In the genomic region with DNA sequence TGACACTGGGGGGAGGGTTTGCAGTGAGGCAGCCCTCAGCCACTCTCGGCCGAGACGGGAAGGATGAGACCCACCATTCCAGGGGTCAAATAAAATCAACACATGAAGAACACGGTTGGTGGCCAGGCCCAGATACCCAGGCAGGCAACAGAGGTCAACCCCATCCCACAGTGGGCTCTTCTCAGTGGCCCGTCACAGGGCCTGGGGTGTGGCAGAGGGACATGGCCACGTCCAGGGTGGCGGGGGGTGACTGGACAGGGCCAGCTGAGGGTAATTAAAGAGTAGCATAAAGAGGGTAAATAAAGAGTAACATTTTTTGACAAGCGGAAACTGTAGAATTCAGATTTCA, we compare ENCODE assay signal across 17 cellular contexts.
"Had no signal": no experiment of that assay in that cellular context is flagged by ENCODE, and none has a peak within 500 bp of the region (broad histone marks: within the 10 kb centered on the region; RNA-seq: fewer than 3 reads in every experiment).

No MANE protein-coding gene starts in this region.

- H3K4me3 ChIP-seq: coronary artery, esophagus squamous epithelium, lower lobe of right lung, thyroid gland, uterus had no signal

- H3K27ac ChIP-seq: coronary artery, esophagus squamous epithelium, thyroid gland had no signal

- H3K4me1 ChIP-seq: lower lobe of right lung, uterus had no signal

- ATAC-seq: activated T-cell treated with anti-CD3 and anti-CD28 coated beads, Interleukin-2, amount 50 U/mL, for 4 hours; left cardiac atrium; lower lobe of right lung; stimulated activated naive B cell treated with anti-CD40 and anti-IgM and Interleukin-4, amounts not matched to agents 10 μg/mL and 1 μg/mL and 100 μg/mL, for 72 hours had no signal

- DNase-seq: activated CD4-positive, alpha-beta memory T cell treated with anti-CD3 and anti-CD28 coated beads, Interleukin-2, amount 10 ng/mL, durations not matched to agents 7 days and 5 days; activated CD4-positive, alpha-beta T cell treated with anti-CD3 and anti-CD28 coated beads for 4 hours; activated effector memory CD4-positive, alpha-beta T cell treated with Interleukin-2 at 50 U/mL for 16 hours; activated naive CD4-positive, alpha-beta T cell treated with anti-CD3 and anti-CD28 coated beads, Interleukin-2, amount 50 U/mL, for 16 hours; activated T-cell treated with anti-CD3 and anti-CD28 coated beads, Interleukin-2, amount 50 U/mL, for 4 hours; esophagus squamous epithelium; foreskin fibroblast; glutamatergic neuron; left cardiac atrium; lower lobe of right lung; retina; stimulated activated CD4-positive, alpha-beta T cell treated with anti-CD3 and anti-CD28 coated beads, Interleukin-15, amount 100 ng/mL, for 24 hours; stimulated activated CD4-positive, alpha-beta T cell treated with anti-CD3 and anti-CD28 coated beads, Interleukin-4, amount 100 ng/mL, for 1 hour; stimulated activated naive B cell treated with anti-CD40 and anti-IgM and Interleukin-4, amounts not matched to agents 10 μg/mL and 1 μg/mL and 100 μg/mL, for 72 hours; thyroid gland; uterus had no signal

- H3K9me3 ChIP-seq: esophagus squamous epithelium, lower lobe of right lung, thyroid gland, uterus had no signal

- H3K27me3 ChIP-seq: esophagus squamous epithelium, thyroid gland, uterus had no signal

- H3K36me3 ChIP-seq: esophagus squamous epithelium, lower lobe of right lung, thyroid gland, uterus had no signal
